Comparison of ENCODE assay signal across 9 cellular contexts in the genomic region with DNA sequence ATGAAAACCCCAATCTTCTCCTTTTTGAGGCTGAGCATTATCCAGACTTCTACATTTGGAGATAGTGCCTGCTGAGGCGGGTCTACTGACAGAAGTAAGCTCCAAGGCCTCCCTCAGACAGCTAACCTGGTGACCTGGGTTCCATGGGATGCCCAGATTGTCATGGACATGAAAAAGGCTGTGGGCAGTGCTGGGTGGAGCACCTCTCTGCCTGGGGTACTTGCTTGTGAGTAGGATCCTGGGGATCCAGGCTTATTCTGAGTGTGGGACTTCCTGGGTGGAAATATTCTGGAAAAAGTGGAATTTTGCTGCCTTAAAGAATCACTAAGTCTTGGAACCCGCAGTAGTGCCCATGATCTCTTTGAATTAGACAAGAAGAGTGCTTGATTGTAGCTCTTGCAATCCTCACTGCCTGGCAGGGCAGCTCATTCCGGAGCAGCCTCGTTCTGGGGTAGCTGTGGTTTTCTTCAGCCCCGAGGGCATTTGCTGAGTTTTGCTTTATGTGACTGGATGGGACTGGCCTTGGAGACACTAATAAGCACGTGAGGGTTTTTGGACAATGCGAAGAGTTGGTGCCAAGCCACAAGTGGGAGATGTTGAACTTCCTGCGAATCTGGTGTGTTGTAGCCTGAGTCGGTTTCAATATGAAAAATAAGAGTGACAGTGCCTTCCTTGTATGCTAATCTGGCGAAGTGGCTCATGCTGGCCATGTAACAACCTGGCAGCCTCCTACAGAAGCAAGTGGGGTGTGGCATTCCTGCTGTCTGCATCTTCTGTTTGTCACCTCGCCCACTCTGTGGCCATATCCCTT. TPM values are rescaled to one million over a fixed set of nuclear protein-coding genes. Genes with fewer than 3 reads are reported as not detected.
A peak's percentile ranks its signal among the peaks of the same experiment; 100 is the strongest.
DNase-seq lines count a peak whose midpoint lies in the region; ATAC-seq, FAIRE-seq and TF ChIP-seq lines count a peak whose summit lies in the region.
"Had no signal": no experiment of that assay in that cellular context is flagged by ENCODE, and none has a peak within 500 bp of the region (broad histone marks: within the 10 kb centered on the region; RNA-seq: fewer than 3 reads in every experiment).

No MANE protein-coding gene starts in this region.

- TF ChIP-seq CTCF in fibroblast of the aortic adventitia (IDR thresholded peaks at IDR 0.05; ENCODE audit: insufficient read depth, low read length) (no peak), endodermal cell (conservative IDR thresholded peaks at IDR 0.05) (no peak), GM10266 (IDR thresholded peaks at IDR 0.05; ENCODE audit: control insufficient read depth, insufficient read depth, low read depth, missing control alignments) (no peak)

- no peaks in the 10 kb centered on the region for H3K36me3 ChIP-seq in endodermal cell (ENCODE audit: control insufficient read depth, insufficient read depth, low read length)

- H3K4me1 ChIP-seq in endodermal cell (ENCODE audit: control insufficient read depth, insufficient read depth, low read length) = no peaks in the 10 kb centered on the region

- DNase-seq in GM12891 (ENCODE audit: insufficient read length, low spot score) (no peak), RPMI7951 (ENCODE audit: low read depth) (peak; percentile 93), fibroblast of the aortic adventitia (ENCODE audit: low read depth) (peak; percentile 97), endodermal cell (no peak), GM10266 (ENCODE audit: extremely low spot score) (no peak), DMS 273 (lab: John Stamatoyannopoulos, UW; ENCODE audit: unreplicated experiment) (no peak)
- no peak for DNase-seq in stimulated activated effector memory CD8-positive, alpha-beta T cell treated with anti-CD3 and anti-CD28 coated beads, Interleukin-12 subunit alpha, Interleukin-12 subunit beta, amount 100 ng/mL, for 72 hours (ENCODE audit: low spot score in 2 of 2)

- H3K4me3 ChIP-seq in fibroblast of the aortic adventitia (ENCODE audit: low read depth, low read length) (no peak overlapping the region), endodermal cell (ENCODE audit: low read length) (no peak overlapping the region)
- H3K4me3 ChIP-seq: tibial nerve had no signal

- peak overlapping the region; percentile 36 for H3K27ac Mint-ChIP-seq in stimulated activated effector memory CD8-positive, alpha-beta T cell treated with anti-CD3 and anti-CD28 coated beads, Interleukin-12 subunit alpha, Interleukin-12 subunit beta, amount 100 ng/mL, for 72 hours
- no peak overlapping the region for H3K27ac Mint-ChIP-seq in endodermal cell

- peak; percentile 54 for ATAC-seq in HG02678 (IDR thresholded peaks at IDR 0.05; ENCODE audit: unreplicated experiment)
- peak; percentile 75 for ATAC-seq in stimulated activated effector memory CD8-positive, alpha-beta T cell treated with anti-CD3 and anti-CD28 coated beads, Interleukin-12 subunit alpha, Interleukin-12 subunit beta, amount 100 ng/mL, for 72 hours

- no peak for TF ChIP-seq POLR2A in GM12891 (IDR thresholded peaks at IDR 0.05; ENCODE audit: low read depth, low read length)

- H3K27me3 Mint-ChIP-seq in endodermal cell (ENCODE audit: insufficient read depth) = peaks cover 37% of the 10 kb centered on the region

- H3K4me1 Mint-ChIP-seq in stimulated activated effector memory CD8-positive, alpha-beta T cell treated with anti-CD3 and anti-CD28 coated beads, Interleukin-12 subunit alpha, Interleukin-12 subunit beta, amount 100 ng/mL, for 72 hours = peaks cover 17% of the 10 kb centered on the region
- peaks cover 6% of the 10 kb centered on the region for H3K4me1 Mint-ChIP-seq in endodermal cell

- no peaks in the 10 kb centered on the region for H3K9me3 Mint-ChIP-seq in stimulated activated effector memory CD8-positive, alpha-beta T cell treated with anti-CD3 and anti-CD28 coated beads, Interleukin-12 subunit alpha, Interleukin-12 subunit beta, amount 100 ng/mL, for 72 hours
- H3K9me3 Mint-ChIP-seq in endodermal cell = no peaks in the 10 kb centered on the region

- 88 to 89% methylated on average over 8 to 11 of the region's 11 CpGs for WGBS in endodermal cell (ENCODE audit: insufficient coverage in 1 of 2, insufficient read length in 1 of 2), 2 experiments

- no peak overlapping the region for H3K27ac ChIP-seq in endodermal cell (ENCODE audit: low read depth, low read length)

- no peaks in the 10 kb centered on the region for H3K36me3 Mint-ChIP-seq in stimulated activated effector memory CD8-positive, alpha-beta T cell treated with anti-CD3 and anti-CD28 coated beads, Interleukin-12 subunit alpha, Interleukin-12 subunit beta, amount 100 ng/mL, for 72 hours
- H3K36me3 Mint-ChIP-seq in endodermal cell (ENCODE audit: low read depth) = peaks cover 2% of the 10 kb centered on the region

- peak; percentile 74 for FAIRE-seq in GM12891 (lab: Jason Lieb, UNC)

- H3K4me3 Mint-ChIP-seq in stimulated activated effector memory CD8-positive, alpha-beta T cell treated with anti-CD3 and anti-CD28 coated beads, Interleukin-12 subunit alpha, Interleukin-12 subunit beta, amount 100 ng/mL, for 72 hours = no peak overlapping the region
- no peak overlapping the region for H3K4me3 Mint-ChIP-seq in endodermal cell

- no peak overlapping the region for H3K9ac ChIP-seq in endodermal cell (ENCODE audit: extremely low read depth, low read length, poor library complexity, severe bottlenecking)

- peaks cover 43% of the 10 kb centered on the region for H3K27me3 ChIP-seq in endodermal cell (ENCODE audit: control insufficient read depth, insufficient read depth, low read length, poor library complexity, severe bottlenecking)
- H3K27me3 ChIP-seq: tibial nerve had no signal

- no peaks in the 10 kb centered on the region for H3K9me3 ChIP-seq in endodermal cell (ENCODE audit: control insufficient read depth, low read length)
- H3K9me3 ChIP-seq: tibial nerve had no signal

TF ChIP-seq in GM12891, 5 proteins besides CTCF, POLR2A, EP300 and RAD21:
- no peak for TF ChIP-seq POLR2AphosphoS5 (IDR thresholded peaks at IDR 0.05; ENCODE audit: low read depth, low read length)
- no peak for TF ChIP-seq POU2F2 (IDR thresholded peaks at IDR 0.05; ENCODE audit: low read depth, low read length)
- TF ChIP-seq SPI1 (IDR thresholded peaks at IDR 0.05; ENCODE audit: low read depth, low read length) = no peak
- no peak for TF ChIP-seq TAF1 (IDR thresholded peaks at IDR 0.05; ENCODE audit: low read depth, low read length)
- TF ChIP-seq PAX5 (IDR thresholded peaks at IDR 0.05; ENCODE audit: insufficient read depth, low read length, severe bottlenecking) = no peak
TF ChIP-seq in GM12891: peak in this region for 0.

RNA-seq across cellular contexts. Expression of gene SNRNP48, which starts 28.2 kb away (rescaled TPM):
- 4.0 TPM for polyA plus RNA-seq in GM12891 (2012; ENCODE audit: low read depth, missing spikeins)
- 18.5 and 19.2 TPM in 2 replicates for total RNA-seq in RPMI7951 (2014; rRNA removed; shearing (Covaris generic))
- total RNA-seq in fibroblast of the aortic adventitia (ENCODE audit: low replicate concordance) (15.3 and 15.6 TPM in 2 replicates), endodermal cell (10 to 100 TPM; 13.9 to 19.5 TPM)
- 20.5 TPM for polyA plus RNA-seq in endodermal cell (2013, experiment 1 of 2)
- 18.6 TPM for polyA plus RNA-seq in endodermal cell (2013, experiment 2 of 2)

Comparison
In these comparisons a context has a peak if more than half of its experiments do, and no peak if none do; other contexts are left out.
1. DNase-seq: peak in RPMI7951 (single experiment) and fibroblast of the aortic adventitia (single experiment); none in GM12891 (single experiment), stimulated activated effector memory CD8-positive, alpha-beta T cell treated with anti-CD3 and anti-CD28 coated beads, Interleukin-12 subunit alpha, Interleukin-12 subunit beta, amount 100 ng/mL, for 72 hours (0 of 2), endodermal cell (single experiment), GM10266 (single experiment) and DMS 273 (single experiment).